ENCODE assay signal across 15 cellular contexts in the genomic region with DNA sequence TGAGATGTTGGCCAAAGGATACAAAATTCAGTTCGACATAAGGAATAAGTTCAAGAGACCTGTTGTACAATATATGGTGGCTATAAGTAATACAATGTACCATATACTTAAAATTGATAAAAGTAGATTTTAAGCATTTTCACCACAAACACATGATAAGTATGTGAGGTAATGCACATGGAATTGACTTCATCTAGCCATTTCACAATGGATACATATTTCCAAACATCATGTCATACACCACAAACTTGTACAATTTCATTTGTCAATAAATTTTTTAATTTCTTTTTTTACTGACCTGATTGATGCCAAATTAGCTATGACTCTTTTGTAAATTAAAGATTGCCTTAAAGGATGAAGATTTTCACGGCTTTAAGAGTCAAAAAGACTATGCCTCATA.
A peak's percentile ranks its signal among the peaks of the same experiment; 100 is the strongest.
DNase-seq lines count a peak whose midpoint lies in the region; ATAC-seq, FAIRE-seq and TF ChIP-seq lines count a peak whose summit lies in the region.
"Had no signal": no experiment of that assay in that cellular context is flagged by ENCODE, and none has a peak within 500 bp of the region (broad histone marks: within the 10 kb centered on the region; RNA-seq: fewer than 3 reads in every experiment).

No MANE protein-coding gene starts in this region.

- H4K20me1 ChIP-seq in PC-9 (ENCODE audit: insufficient read depth) = no peaks in the 10 kb centered on the region
- H4K20me1 ChIP-seq: BLaER1 treated with 17β-estradiol and CSF1 and Interleukin-3, amounts not matched to agents 10 nM and 100 nM had no signal

- H3K4me1 ChIP-seq in A549 = no peaks in the 10 kb centered on the region
- H3K4me1 ChIP-seq in PC-9 (replicated peaks; ENCODE audit: insufficient read depth) = peaks cover 26% of the 10 kb centered on the region
- H3K4me1 ChIP-seq: BLaER1 treated with 17β-estradiol and CSF1 and Interleukin-3, amounts not matched to agents 10 nM and 100 nM had no signal

- no peak for TF ChIP-seq RAD21 in A549 (conservative IDR thresholded peaks at IDR 0.05 in 1 of 2, IDR thresholded peaks at IDR 0.05 in 1 of 2)

- no TSS peak for BruUV-seq in PC-9 (replicated peaks; lab: Mats Ljungman, UMichigan)

- FAIRE-seq in A549 (lab: Jason Lieb, UNC) (peak; percentile 59), bronchial epithelial cell (lab: Jason Lieb, UNC) (no peak)
- FAIRE-seq: GM12878, GM18507 had no signal

- intact Hi-C loops in PC-9 (cut with micrococcal nuclease; ENCODE audit: unreplicated experiment) = loop anchor here (5.0 kb wide), 1 partner anchor 333 kb away; no protein-coding TSS in a partner anchor

- CTCF ChIA-PET in A549 (lab: Yijun Ruan, JAX) = no interaction called here
- CTCF ChIA-PET in PC-9 (lab: Charles Lee) = no interaction called here

- no peak for TF ChIP-seq POLR2A in A549 (IDR thresholded peaks at IDR 0.05; ENCODE audit: low read length)

- H2AFZ ChIP-seq in PC-9 = no peak overlapping the region

- no peaks in the 10 kb centered on the region for H3K36me3 ChIP-seq in PC-9 (ENCODE audit: low read depth)
- H3K36me3 ChIP-seq in bronchial epithelial cell (ENCODE audit: control insufficient read depth, insufficient read depth, low read length) = no peaks in the 10 kb centered on the region
- no peaks in the 10 kb centered on the region for H3K36me3 ChIP-seq in MG63
- H3K36me3 ChIP-seq: BLaER1 treated with 17β-estradiol and CSF1 and Interleukin-3, amounts not matched to agents 10 nM and 100 nM had no signal

- H3K27ac ChIP-seq in A549 = no peak overlapping the region
- peak overlapping the region; percentile 86 for H3K27ac ChIP-seq in PC-9
- H3K27ac ChIP-seq: 22Rv1; BLaER1 treated with 17β-estradiol and CSF1 and Interleukin-3, amounts not matched to agents 10 nM and 100 nM had no signal

- POLR2A ChIA-PET in A549 (lab: Yijun Ruan, JAX) (no interaction called here), PC-9 (lab: Charles Lee; ENCODE audit: unreplicated experiment) (no interaction called here)

- WGBS in A549 (ENCODE audit: missing lambda C conversion rate) = 2% methylated on average over 2 of the region's 2 CpGs

- DNase-seq in A549 (ENCODE audit: low read depth in 1 of 2, low spot score in 1 of 2) = no peak
- peak in 1 of 2 experiments; percentile 60 for DNase-seq in PC-9
- DNase-seq in bronchial epithelial cell (ENCODE audit: low read depth) = peak; percentile 52
- DNase-seq in epithelial cell of esophagus (ENCODE audit: low read depth) = peak; percentile 33
- DNase-seq in retina = no peak
- no peak for DNase-seq in MG63
- DNase-seq in superior temporal gyrus (ENCODE audit: extremely low spot score) = no peak
- no peak for DNase-seq in NOMO-1 treated with DMSO at 0.1 percent for 48 hours (lab: John Stamatoyannopoulos, UW; ENCODE audit: unreplicated experiment)
- DNase-seq: ACHN; CD4-positive, CD25-positive, alpha-beta regulatory T cell had no signal

- H3K27me3 ChIP-seq in PC-9 (ENCODE audit: insufficient read depth, low read depth) = no peaks in the 10 kb centered on the region
- no peaks in the 10 kb centered on the region for H3K27me3 ChIP-seq in bronchial epithelial cell (ENCODE audit: control insufficient read depth, insufficient read depth, low read length)
- H3K27me3 ChIP-seq in MG63 = no peaks in the 10 kb centered on the region
- H3K27me3 ChIP-seq: BLaER1 treated with 17β-estradiol and CSF1 and Interleukin-3, amounts not matched to agents 10 nM and 100 nM had no signal

- ATAC-seq in A549 = no peak
- ATAC-seq: GM12878, HCT116 had no signal

- TF ChIP-seq CTCF in A549 (IDR thresholded peaks at IDR 0.05) = no peak
- TF ChIP-seq CTCF in PC-9 (conservative IDR thresholded peaks at IDR 0.05) = no peak
- TF ChIP-seq CTCF in bronchial epithelial cell (IDR thresholded peaks at IDR 0.05; ENCODE audit: insufficient read depth, low read length, severe bottlenecking) = no peak
- TF ChIP-seq CTCF in epithelial cell of esophagus (IDR thresholded peaks at IDR 0.05; ENCODE audit: insufficient read depth, low read depth, low read length, missing control alignments) = no peak

- H3K9me3 ChIP-seq in A549 (no peaks in the 10 kb centered on the region), PC-9 (ENCODE audit: insufficient read depth, low read depth) (0 out of 2 replicates have a peak, but pooled peaks cover 6% of the 10 kb centered on the region), MG63 (no peaks in the 10 kb centered on the region)

- no peaks in the 10 kb centered on the region for H3K79me2 ChIP-seq in PC-9 (ENCODE audit: low read depth)

- H3K4me2 ChIP-seq in A549 (no peak overlapping the region), PC-9 (peak overlapping the region; percentile 59)
- H3K4me2 ChIP-seq: BLaER1 treated with 17β-estradiol and CSF1 and Interleukin-3, amounts not matched to agents 10 nM and 100 nM had no signal

- no peaks in the 10 kb centered on the region for H3K9me2 ChIP-seq in PC-9 (ENCODE audit: insufficient read depth)

- H3K4me3 ChIP-seq in A549 (no peak overlapping the region), PC-9 (no peak overlapping the region), bronchial epithelial cell (ENCODE audit: low read depth, low read length) (no peak overlapping the region), epithelial cell of esophagus (ENCODE audit: low read length) (no peak overlapping the region), MG63 (no peak overlapping the region)
- H3K4me3 ChIP-seq: BLaER1 treated with 17β-estradiol and CSF1 and Interleukin-3, amounts not matched to agents 10 nM and 100 nM; GM12878 had no signal

- peaks cover 19% of the 10 kb centered on the region for H3F3A ChIP-seq in PC-9 (ENCODE audit: insufficient read depth, low read depth)

- no peak for TF ChIP-seq EP300 in A549 (IDR thresholded peaks at IDR 0.05)

TF ChIP-seq in A549, 52 proteins besides CTCF, POLR2A, EP300 and RAD21:
- TF ChIP-seq KDM5A (IDR thresholded peaks at IDR 0.05) (no peak), ZFP36 (IDR thresholded peaks at IDR 0.05; ENCODE audit: borderline replicate concordance, partially characterized antibody) (no peak), MAFK (IDR thresholded peaks at IDR 0.05; ENCODE audit: partially characterized antibody) (no peak), CEBPB (IDR thresholded peaks at IDR 0.05) (no peak), JUN (IDR thresholded peaks at IDR 0.05) (no peak), EHMT2 (IDR thresholded peaks at IDR 0.05; ENCODE audit: low read depth) (no peak), RFX5 (IDR thresholded peaks at IDR 0.05) (no peak), HOXB5 (CRISPR knock-in tag; IDR thresholded peaks at IDR 0.05) (no peak), MAZ (IDR thresholded peaks at IDR 0.05; ENCODE audit: borderline replicate concordance, low read depth, low read length) (no peak), HDAC2 (IDR thresholded peaks at IDR 0.05) (no peak), BHLHE40 (IDR thresholded peaks at IDR 0.05; ENCODE audit: low read depth, low read length) (no peak), PHF8 (IDR thresholded peaks at IDR 0.05; ENCODE audit: borderline replicate concordance, low read depth) (no peak), SREBF2 (IDR thresholded peaks at IDR 0.05) (no peak), TP53 (CRISPR knock-in tag; IDR thresholded peaks at IDR 0.05) (no peak)
- TF ChIP-seq, protein P1, sequence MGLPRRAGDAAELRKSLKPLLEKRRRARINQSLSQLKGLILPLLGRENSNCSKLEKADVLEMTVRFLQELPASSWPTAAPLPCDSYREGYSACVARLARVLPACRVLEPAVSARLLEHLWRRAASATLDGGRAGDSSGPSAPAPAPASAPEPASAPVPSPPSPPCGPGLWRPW (IDR thresholded peaks at IDR 0.05) = no peak
- TF ChIP-seq, protein P2, sequence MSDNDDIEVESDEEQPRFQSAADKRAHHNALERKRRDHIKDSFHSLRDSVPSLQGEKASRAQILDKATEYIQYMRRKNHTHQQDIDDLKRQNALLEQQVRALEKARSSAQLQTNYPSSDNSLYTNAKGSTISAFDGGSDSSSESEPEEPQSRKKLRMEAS (IDR thresholded peaks at IDR 0.05) = no peak
- TF ChIP-seq, protein P3, sequence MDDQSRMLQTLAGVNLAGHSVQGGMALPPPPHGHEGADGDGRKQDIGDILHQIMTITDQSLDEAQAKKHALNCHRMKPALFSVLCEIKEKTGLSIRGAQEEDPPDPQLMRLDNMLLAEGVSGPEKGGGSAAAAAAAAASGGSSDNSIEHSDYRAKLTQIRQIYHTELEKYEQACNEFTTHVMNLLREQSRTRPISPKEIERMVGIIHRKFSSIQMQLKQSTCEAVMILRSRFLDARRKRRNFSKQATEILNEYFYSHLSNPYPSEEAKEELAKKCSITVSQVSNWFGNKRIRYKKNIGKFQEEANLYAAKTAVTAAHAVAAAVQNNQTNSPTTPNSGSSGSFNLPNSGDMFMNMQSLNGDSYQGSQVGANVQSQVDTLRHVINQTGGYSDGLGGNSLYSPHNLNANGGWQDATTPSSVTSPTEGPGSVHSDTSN (IDR thresholded peaks at IDR 0.05) = no peak
- TF ChIP-seq, protein P4, sequence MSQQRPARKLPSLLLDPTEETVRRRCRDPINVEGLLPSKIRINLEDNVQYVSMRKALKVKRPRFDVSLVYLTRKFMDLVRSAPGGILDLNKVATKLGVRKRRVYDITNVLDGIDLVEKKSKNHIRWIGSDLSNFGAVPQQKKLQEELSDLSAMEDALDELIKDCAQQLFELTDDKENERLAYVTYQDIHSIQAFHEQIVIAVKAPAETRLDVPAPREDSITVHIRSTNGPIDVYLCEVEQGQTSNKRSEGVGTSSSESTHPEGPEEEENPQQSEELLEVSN (IDR thresholded peaks at IDR 0.05; ENCODE audit: borderline replicate concordance, low read depth) = no peak

Comparison
In these comparisons a context has a peak if more than half of its experiments do, and no peak if none do; other contexts are left out.
1. DNase-seq: peak in bronchial epithelial cell (single experiment) and epithelial cell of esophagus (single experiment); none in A549 (0 of 2), retina (single experiment), MG63 (single experiment), superior temporal gyrus (single experiment) and NOMO-1 treated with DMSO at 0.1 percent for 48 hours (single experiment).